14 cellular contexts compared by ENCODE assay signal in genomic region chr18:9477509-9477908, GRCh38. TPM values are rescaled to one million over a fixed set of nuclear protein-coding genes. Genes with fewer than 3 reads are reported as not detected.
DNase-seq lines count a peak whose midpoint lies in the region; ATAC-seq, FAIRE-seq and TF ChIP-seq lines count a peak whose summit lies in the region.
"Had no signal": no experiment of that assay in that cellular context is flagged by ENCODE, and none has a peak within 500 bp of the region (broad histone marks: within the 10 kb centered on the region; RNA-seq: fewer than 3 reads in every experiment).

No MANE protein-coding gene starts in this region.

- no peak for DNase-seq in stimulated activated naive CD8-positive, alpha-beta T cell treated with anti-CD3 and anti-CD28 coated beads, Interleukin-15, amount 100 ng/mL, for 72 hours
- no peak for DNase-seq in stimulated activated naive CD8-positive, alpha-beta T cell treated with anti-CD3 and anti-CD28 coated beads, Interleukin-15, Interleukin-2, amounts not matched to agents 100 U/mL and 50 U/mL, for 24 hours
- no peak for DNase-seq in activated CD8-positive, alpha-beta T cell treated with anti-CD3 and anti-CD28 coated beads for 36 hours
- DNase-seq in keratinocyte (ENCODE audit: low read depth, low spot score) (no peak), caudate nucleus (lab: John Stamatoyannopoulos, UW) (no peak), Peyer's patch (no peak), putamen (ENCODE audit: low spot score) (no peak), NCI-H1092 treated with DMSO at 0.1 percent for 48 hours (lab: John Stamatoyannopoulos, UW) (no peak)
- DNase-seq: amniotic stem cell, DMS79, NCI-H524 treated with DMSO at 0.1 percent for 48 hours, posterior cingulate gyrus, upper lobe of right lung had no signal

- no peak overlapping the region for H3K9ac ChIP-seq in keratinocyte (ENCODE audit: control insufficient read depth, extremely low read depth, insufficient read depth, low read length)

- peaks cover 52% of the 10 kb centered on the region for H3K4me1 Mint-ChIP-seq in stimulated activated naive CD8-positive, alpha-beta T cell treated with anti-CD3 and anti-CD28 coated beads, Interleukin-15, amount 100 ng/mL, for 72 hours
- H3K4me1 Mint-ChIP-seq in activated CD8-positive, alpha-beta T cell treated with anti-CD3 and anti-CD28 coated beads for 36 hours (ENCODE audit: low read depth) = peaks cover 23% of the 10 kb centered on the region

- no peak for ATAC-seq in stimulated activated naive CD8-positive, alpha-beta T cell treated with anti-CD3 and anti-CD28 coated beads, Interleukin-15, amount 100 ng/mL, for 72 hours
- ATAC-seq in stimulated activated naive CD8-positive, alpha-beta T cell treated with anti-CD3 and anti-CD28 coated beads, Interleukin-15, Interleukin-2, amounts not matched to agents 100 U/mL and 50 U/mL, for 24 hours = no peak
- ATAC-seq in activated CD8-positive, alpha-beta T cell treated with anti-CD3 and anti-CD28 coated beads for 36 hours = no peak
- ATAC-seq: upper lobe of right lung had no signal

- H3K27ac ChIP-seq in keratinocyte (ENCODE audit: control insufficient read depth, insufficient read depth, low read length) (no peak overlapping the region), caudate nucleus (ENCODE audit: low read depth, low read length) (no peak overlapping the region), Peyer's patch (no peak overlapping the region)
- H3K27ac ChIP-seq: upper lobe of right lung had no signal

- H3K27me3 Mint-ChIP-seq in stimulated activated naive CD8-positive, alpha-beta T cell treated with anti-CD3 and anti-CD28 coated beads, Interleukin-15, amount 100 ng/mL, for 72 hours = peaks cover 17% of the 10 kb centered on the region
- peaks cover 1% of the 10 kb centered on the region for H3K27me3 Mint-ChIP-seq in activated CD8-positive, alpha-beta T cell treated with anti-CD3 and anti-CD28 coated beads for 36 hours
- H3K27me3 Mint-ChIP-seq: dendritic cell treated with granulocyte-macrophage colony-stimulating factor and Interleukin-4, amounts not matched to agents 40 ng/mL and 50 ng/mL, for 4 days had no signal

- dilution Hi-C loops in keratinocyte (cut with MboI; ENCODE audit: extremely low pct_ligation_motif_present, low sequenced_read_pairs) = no loop called here

- H2AFZ ChIP-seq in keratinocyte (ENCODE audit: control insufficient read depth, low read length) = no peak overlapping the region

- H4K20me1 ChIP-seq in keratinocyte (ENCODE audit: control insufficient read depth, extremely low read depth, insufficient read depth, low read length) = no peaks in the 10 kb centered on the region

- peak overlapping the region; percentile 87 to 91 for H3K4me3 Mint-ChIP-seq in stimulated activated naive CD8-positive, alpha-beta T cell treated with anti-CD3 and anti-CD28 coated beads, Interleukin-15, amount 100 ng/mL, for 72 hours
- peak overlapping the region; percentile 90 for H3K4me3 Mint-ChIP-seq in activated CD8-positive, alpha-beta T cell treated with anti-CD3 and anti-CD28 coated beads for 36 hours

- peaks cover 69% of the 10 kb centered on the region for H3K79me2 ChIP-seq in keratinocyte (ENCODE audit: control insufficient read depth, insufficient read depth, low read length)

- no peak for FAIRE-seq in keratinocyte (lab: Jason Lieb, UNC)

- no peak overlapping the region for H3K4me3 ChIP-seq in keratinocyte (ENCODE audit: control insufficient read depth in 2 of 3, extremely low read depth in 1 of 3, insufficient read depth in 2 of 3, low read depth in 1 of 3, low read length in 3 of 3)
- H3K4me3 ChIP-seq in Peyer's patch = no peak overlapping the region
- H3K4me3 ChIP-seq: upper lobe of right lung had no signal

- peak overlapping the region in 1 of 2 donors; percentile 16 for H3K27ac Mint-ChIP-seq in stimulated activated naive CD8-positive, alpha-beta T cell treated with anti-CD3 and anti-CD28 coated beads, Interleukin-15, amount 100 ng/mL, for 72 hours
- peak overlapping the region; percentile 21 for H3K27ac Mint-ChIP-seq in activated CD8-positive, alpha-beta T cell treated with anti-CD3 and anti-CD28 coated beads for 36 hours

- peaks cover 10% of the 10 kb centered on the region for H3K4me1 ChIP-seq in keratinocyte (ENCODE audit: control insufficient read depth, extremely low read depth, insufficient read depth, low read length)
- H3K4me1 ChIP-seq in Peyer's patch = peaks cover 0 to 13% (median 3%) of the 10 kb centered on the region in 4 donors

- CTCF ChIA-PET in activated CD8-positive, alpha-beta T cell treated with anti-CD3 and anti-CD28 coated beads for 36 hours (lab: Charles Lee) = interaction anchor here (0.6 kb wide), 1 partner anchor 39 kb away, joined by 3 read pairs; no protein-coding TSS in a partner anchor

- TF ChIP-seq POLR2A in Peyer's patch (IDR thresholded peaks at IDR 0.05) = no peak

- H3K9me1 ChIP-seq in keratinocyte (ENCODE audit: control insufficient read depth, extremely low read depth, insufficient read depth, low read length) = no peaks in the 10 kb centered on the region

- peaks cover 5% of the 10 kb centered on the region in 2 experiments for H3K36me3 ChIP-seq in keratinocyte (ENCODE audit: control insufficient read depth in 2 of 2, extremely low read depth in 1 of 2, insufficient read depth in 2 of 2, low read length in 2 of 2)
- peaks cover 0 to 9% (median 0%) of the 10 kb centered on the region in 3 donors for H3K36me3 ChIP-seq in Peyer's patch

- peak overlapping the region; percentile 96 for H3K4me2 ChIP-seq in keratinocyte (ENCODE audit: control insufficient read depth, extremely low read depth, insufficient read depth, low read depth, low read length)

- no peak for TF ChIP-seq CTCF in activated CD8-positive, alpha-beta T cell treated with anti-CD3 and anti-CD28 coated beads for 36 hours (IDR thresholded peaks at IDR 0.05)
- TF ChIP-seq CTCF in keratinocyte (optimal IDR thresholded peaks at IDR 0.05 in 1 of 3, IDR thresholded peaks at IDR 0.05 in 1 of 3, conservative IDR thresholded peaks at IDR 0.05 in 1 of 3; ENCODE audit: extremely low read depth in 1 of 3, insufficient read depth in 2 of 3, low read length in 3 of 3) (no peak), Peyer's patch (IDR thresholded peaks at IDR 0.05) (no peak)

- no peaks in the 10 kb centered on the region for H3K9me3 ChIP-seq in keratinocyte (ENCODE audit: control insufficient read depth, low read depth, low read length)
- H3K9me3 ChIP-seq in Peyer's patch = no peaks in the 10 kb centered on the region
- H3K9me3 ChIP-seq: upper lobe of right lung had no signal

- intact Hi-C loops in activated CD8-positive, alpha-beta T cell treated with anti-CD3 and anti-CD28 coated beads for 36 hours (cut with micrococcal nuclease) = no loop called here

- no peaks in the 10 kb centered on the region for H3K27me3 ChIP-seq in keratinocyte (ENCODE audit: control insufficient read depth, extremely low read depth, insufficient read depth, low read length)
- H3K27me3 ChIP-seq in Peyer's patch = no peaks in the 10 kb centered on the region
- H3K27me3 ChIP-seq: upper lobe of right lung had no signal

- H3K36me3 Mint-ChIP-seq in activated CD8-positive, alpha-beta T cell treated with anti-CD3 and anti-CD28 coated beads for 36 hours (ENCODE audit: low read depth) = peaks cover 14% of the 10 kb centered on the region

- no peaks in the 10 kb centered on the region for H3K9me3 Mint-ChIP-seq in stimulated activated naive CD8-positive, alpha-beta T cell treated with anti-CD3 and anti-CD28 coated beads, Interleukin-15, amount 100 ng/mL, for 72 hours
- H3K9me3 Mint-ChIP-seq in activated CD8-positive, alpha-beta T cell treated with anti-CD3 and anti-CD28 coated beads for 36 hours = no peaks in the 10 kb centered on the region
- H3K9me3 Mint-ChIP-seq: dendritic cell treated with granulocyte-macrophage colony-stimulating factor and Interleukin-4, amounts not matched to agents 40 ng/mL and 50 ng/mL, for 4 days had no signal

- POLR2A ChIA-PET in activated CD8-positive, alpha-beta T cell treated with anti-CD3 and anti-CD28 coated beads for 36 hours (lab: Charles Lee) = no interaction called here

RNA-seq across cellular contexts. Expression of gene RALBP1, which starts 2.2 kb away (rescaled TPM):
- total RNA-seq in activated CD8-positive, alpha-beta T cell treated with anti-CD3 and anti-CD28 coated beads for 36 hours = 10 to 100 TPM; 47.8 to 50.2 TPM
- 47.6 to 49.8 TPM (median 48.1 TPM) in 3 replicates for polyA plus RNA-seq in keratinocyte
- polyA plus RNA-seq in keratinocyte (2011; ENCODE audit: low read depth) = 155 TPM
- 51.1 and 56.1 TPM in 2 replicates for polyA plus RNA-seq in keratinocyte (2011; cell fraction: cytosol; rRNA removed)
- polyA plus RNA-seq in keratinocyte (2011; cell fraction: nucleus; rRNA removed) = 34.1 and 36.4 TPM in 2 replicates
- polyA plus RNA-seq in keratinocyte (2012; ENCODE audit: low replicate concordance) = 48.4 and 56.6 TPM in 2 replicates
- polyA minus RNA-seq in keratinocyte = 28.2 to 47.3 TPM (median 44.7 TPM) in 3 replicates
- polyA minus RNA-seq in keratinocyte (2011; cell fraction: cytosol; rRNA and poly(A)+ RNA removed) = 59.5 TPM
- 16.9 and 28.2 TPM in 2 replicates for polyA minus RNA-seq in keratinocyte (2011; cell fraction: nucleus; rRNA and poly(A)+ RNA removed)
- 10 to 100 TPM; 28.9 to 49.5 (median 36.6) TPM for total RNA-seq in Peyer's patch
